28 cellular contexts compared by ENCODE assay signal in the genomic region with DNA sequence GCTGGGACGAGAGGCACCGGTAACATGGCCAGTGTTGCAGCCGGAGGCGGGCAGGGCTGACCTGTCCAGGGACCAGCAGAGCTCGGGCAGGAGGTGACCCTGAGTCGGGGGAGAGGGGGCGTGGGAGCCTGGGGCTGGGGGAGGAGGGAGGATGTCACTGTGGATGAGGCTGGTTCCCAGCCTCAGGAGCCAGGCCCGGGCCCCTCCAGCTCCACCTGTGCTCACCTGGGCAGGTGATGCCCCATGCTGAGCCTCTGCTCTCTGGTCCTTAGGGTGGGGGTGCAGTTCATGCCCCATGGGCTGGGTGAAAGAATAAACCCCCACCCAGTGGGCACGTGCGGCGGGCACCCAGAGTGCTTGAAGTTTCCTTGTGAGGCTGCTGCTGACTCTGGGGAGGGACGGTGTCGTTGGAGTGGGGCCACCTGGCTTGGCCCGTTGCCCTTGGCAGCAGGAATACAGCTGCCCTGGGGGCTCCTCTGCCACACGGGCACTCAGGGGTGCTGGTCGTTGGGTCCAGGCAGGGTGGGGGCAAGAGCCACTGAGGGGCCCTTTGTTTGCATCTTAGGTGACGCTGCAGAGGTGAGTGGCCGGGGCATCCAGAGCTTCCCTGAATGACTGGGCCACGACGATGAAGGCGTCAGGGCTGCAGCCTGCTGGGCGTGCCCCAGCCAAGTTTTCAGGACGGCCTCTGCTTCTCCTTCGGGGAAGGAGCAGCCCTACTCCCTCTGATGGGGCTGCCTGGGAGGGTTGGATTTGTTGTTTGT. TPM values are rescaled to one million over a fixed set of nuclear protein-coding genes. Genes with fewer than 3 reads are reported as not detected.
"Had no signal": no experiment of that assay in that cellular context is flagged by ENCODE, and none has a peak within 500 bp of the region (broad histone marks: within the 10 kb centered on the region; RNA-seq: fewer than 3 reads in every experiment).

No MANE protein-coding gene starts in this region.

- H3K36me3 ChIP-seq: right lobe of liver, suprapubic skin, transverse colon had no signal

- H3K27ac Mint-ChIP-seq: activated B cell treated with CpG ODN at 0.5 μM for 24 hours; activated naive CD4-positive, alpha-beta T cell treated with anti-CD3 and anti-CD28 coated beads, Interleukin-2, amount 50 U/mL, for 24 hours; activated T-cell treated with anti-CD3 and anti-CD28 coated beads, Interleukin-2, amount 50 U/mL, for 72 hours; mesothelial cell of epicardium; stimulated activated effector memory CD8-positive, alpha-beta T cell treated with anti-CD3 and anti-CD28 coated beads, Interleukin-12 subunit alpha, Interleukin-12 subunit beta, amount 100 ng/mL, for 72 hours; stimulated activated naive CD8-positive, alpha-beta T cell treated with anti-CD3 and anti-CD28 coated beads, Interleukin-15, amount 100 ng/mL, for 72 hours; T-helper 1 cell treated with Interleukin-12 subunit alpha and Interleukin-12 subunit beta and Interleukin-4 antibody, amounts not matched to agents 30 μg/mL and 1 μg/mL, for 36 hours had no signal

- H3K4me3 Mint-ChIP-seq: activated B cell treated with CpG ODN at 0.5 μM for 24 hours; activated naive CD4-positive, alpha-beta T cell treated with anti-CD3 and anti-CD28 coated beads, Interleukin-2, amount 50 U/mL, for 24 hours; activated T-cell treated with anti-CD3 and anti-CD28 coated beads, Interleukin-2, amount 50 U/mL, for 72 hours; brain; mesothelial cell of epicardium; stimulated activated effector memory CD8-positive, alpha-beta T cell treated with anti-CD3 and anti-CD28 coated beads, Interleukin-12 subunit alpha, Interleukin-12 subunit beta, amount 100 ng/mL, for 72 hours; stimulated activated naive CD8-positive, alpha-beta T cell treated with anti-CD3 and anti-CD28 coated beads, Interleukin-15, amount 100 ng/mL, for 72 hours; T-helper 1 cell treated with Interleukin-12 subunit alpha and Interleukin-12 subunit beta and Interleukin-4 antibody, amounts not matched to agents 30 μg/mL and 1 μg/mL, for 36 hours had no signal

- H3K4me3 ChIP-seq: right lobe of liver, skin epidermis, suprapubic skin, transverse colon had no signal

- ATAC-seq: activated T-cell treated with anti-CD3 and anti-CD28 coated beads, Interleukin-2, amount 50 U/mL, for 72 hours; left lobe of liver; naive thymus-derived CD8-positive, alpha-beta T cell; right lobe of liver; stimulated activated effector memory CD8-positive, alpha-beta T cell treated with anti-CD3 and anti-CD28 coated beads, Interleukin-12 subunit alpha, Interleukin-12 subunit beta, amount 100 ng/mL, for 72 hours; stimulated activated naive CD8-positive, alpha-beta T cell treated with anti-CD3 and anti-CD28 coated beads, Interleukin-15, amount 100 ng/mL, for 72 hours had no signal

- H2AFZ ChIP-seq: parathyroid adenoma had no signal

- H3K4me1 ChIP-seq: parathyroid adenoma, right lobe of liver had no signal

- H3K9me3 ChIP-seq: right lobe of liver, suprapubic skin, transverse colon had no signal

- H3K9me3 Mint-ChIP-seq: activated B cell treated with CpG ODN at 0.5 μM for 24 hours; activated naive CD4-positive, alpha-beta T cell treated with anti-CD3 and anti-CD28 coated beads, Interleukin-2, amount 50 U/mL, for 24 hours; activated T-cell treated with anti-CD3 and anti-CD28 coated beads, Interleukin-2, amount 50 U/mL, for 72 hours; mesothelial cell of epicardium; naive thymus-derived CD8-positive, alpha-beta T cell; stimulated activated effector memory CD8-positive, alpha-beta T cell treated with anti-CD3 and anti-CD28 coated beads, Interleukin-12 subunit alpha, Interleukin-12 subunit beta, amount 100 ng/mL, for 72 hours; stimulated activated naive CD8-positive, alpha-beta T cell treated with anti-CD3 and anti-CD28 coated beads, Interleukin-15, amount 100 ng/mL, for 72 hours; T-helper 1 cell treated with Interleukin-12 subunit alpha and Interleukin-12 subunit beta and Interleukin-4 antibody, amounts not matched to agents 30 μg/mL and 1 μg/mL, for 36 hours had no signal

- H3K9ac ChIP-seq: parathyroid adenoma had no signal

- DNase-seq: activated B cell treated with CpG ODN at 0.5 μM for 24 hours; activated CD4-positive, alpha-beta T cell treated with anti-CD3 and anti-CD28 coated beads for 4 hours; activated CD4-positive, alpha-beta T cell treated with anti-CD3 and anti-CD28 coated beads, Interleukin-2, amount 50 U/mL, for 48 hours; activated effector memory CD4-positive, alpha-beta T cell treated with anti-CD3 and anti-CD28 coated beads, Interleukin-2, amount 50 U/mL, for 16 hours; activated T-cell treated with anti-CD3 and anti-CD28 coated beads, Interleukin-2, amount 50 U/mL, for 72 hours; anterior cingulate cortex; central memory CD4-positive, alpha-beta T cell; effector memory CD4-positive, alpha-beta T cell; foreskin melanocyte; mammary epithelial cell; nucleus accumbens; stimulated activated CD4-positive, alpha-beta T cell treated with anti-CD3 and anti-CD28 coated beads, Interleukin-2, amount 100 ng/mL, for 24 hours; stimulated activated naive CD8-positive, alpha-beta T cell treated with anti-CD3 and anti-CD28 coated beads, Interleukin-15, amount 100 ng/mL, for 72 hours; T1000; transverse colon had no signal

- H3K79me2 ChIP-seq: parathyroid adenoma had no signal

- H3K27ac ChIP-seq: parathyroid adenoma, right lobe of liver, skin epidermis, suprapubic skin, transverse colon had no signal

- H3K36me3 Mint-ChIP-seq: activated naive CD4-positive, alpha-beta T cell treated with anti-CD3 and anti-CD28 coated beads, Interleukin-2, amount 50 U/mL, for 24 hours; brain; mesothelial cell of epicardium; naive thymus-derived CD8-positive, alpha-beta T cell; stimulated activated effector memory CD8-positive, alpha-beta T cell treated with anti-CD3 and anti-CD28 coated beads, Interleukin-12 subunit alpha, Interleukin-12 subunit beta, amount 100 ng/mL, for 72 hours had no signal

RNA-seq across cellular contexts. Expression of gene BHLHE23, which starts 24.7 kb away (rescaled TPM):
- total RNA-seq: activated B cell treated with CpG ODN at 0.5 μM for 24 hours; activated T-cell treated with anti-CD3 and anti-CD28 coated beads, Interleukin-2, amount 50 U/mL, for 72 hours; dermis microvascular lymphatic vessel endothelial cell; kidney epithelial cell; left lobe of liver; mammary epithelial cell; mesothelial cell of epicardium; naive thymus-derived CD8-positive, alpha-beta T cell; right lobe of liver; suprapubic skin; transverse colon had no signal
